In genomic region chr6:75167426-75167825, GRCh38 we compare ENCODE assay signal across 19 cellular contexts. TPM values are rescaled to one million over a fixed set of nuclear protein-coding genes. Genes with fewer than 3 reads are reported as not detected.
DNase-seq lines count a peak whose midpoint lies in the region; ATAC-seq and TF ChIP-seq lines count a peak whose summit lies in the region.
"Had no signal": no experiment of that assay in that cellular context is flagged by ENCODE, and none has a peak within 500 bp of the region (broad histone marks: within the 10 kb centered on the region; RNA-seq: fewer than 3 reads in every experiment).

No MANE protein-coding gene starts in this region.

- peak overlapping the region; percentile 15 for H3K9ac ChIP-seq in iPS-18a (ENCODE audit: low read length)
- H3K9ac ChIP-seq: BLaER1, SK-N-SH had no signal

- H3K27ac Mint-ChIP-seq in HFFc6 (peak overlapping the region; percentile 78), chondrocyte (ENCODE audit: unreplicated experiment) (peak overlapping the region; percentile 76), osteocyte (ENCODE audit: unreplicated experiment) (peak overlapping the region; percentile 78)
- no peak overlapping the region for H3K27ac Mint-ChIP-seq in activated T-cell treated with anti-CD3 and anti-CD28 coated beads, Interleukin-2, amount 50 U/mL, for 24 hours
- H3K27ac Mint-ChIP-seq: CD4-positive, alpha-beta memory T cell had no signal

- peaks cover 2% of the 10 kb centered on the region; the same call in 1 of the 2 replicates for H3K27me3 Mint-ChIP-seq in HFFc6 (ENCODE audit: insufficient read depth)
- H3K27me3 Mint-ChIP-seq in chondrocyte (ENCODE audit: low read depth) = no peaks in the 10 kb centered on the region
- no peaks in the 10 kb centered on the region for H3K27me3 Mint-ChIP-seq in osteocyte (ENCODE audit: unreplicated experiment)
- H3K27me3 Mint-ChIP-seq in activated T-cell treated with anti-CD3 and anti-CD28 coated beads, Interleukin-2, amount 50 U/mL, for 24 hours = peaks cover 23% of the 10 kb centered on the region

- H3K36me3 Mint-ChIP-seq in HFFc6 (ENCODE audit: low read depth) (peaks cover 77% of the 10 kb centered on the region), chondrocyte (ENCODE audit: low read depth) (peaks cover 69% of the 10 kb centered on the region), osteocyte (ENCODE audit: unreplicated experiment) (peaks cover 92% of the 10 kb centered on the region)
- H3K36me3 Mint-ChIP-seq in activated T-cell treated with anti-CD3 and anti-CD28 coated beads, Interleukin-2, amount 50 U/mL, for 24 hours (ENCODE audit: low read depth) = no peaks in the 10 kb centered on the region
- H3K36me3 Mint-ChIP-seq: CD4-positive, alpha-beta memory T cell had no signal

- H3K9me3 Mint-ChIP-seq in HFFc6 (no peaks in the 10 kb centered on the region), chondrocyte (ENCODE audit: low read depth) (no peaks in the 10 kb centered on the region), osteocyte (ENCODE audit: unreplicated experiment) (no peaks in the 10 kb centered on the region)
- H3K9me3 Mint-ChIP-seq in activated T-cell treated with anti-CD3 and anti-CD28 coated beads, Interleukin-2, amount 50 U/mL, for 24 hours = no peaks in the 10 kb centered on the region

- H3K27me3 ChIP-seq in iPS-18a (ENCODE audit: control insufficient read depth, insufficient read depth, low read length) = no peaks in the 10 kb centered on the region
- H3K27me3 ChIP-seq: BLaER1, MG63 had no signal

- no peak for TF ChIP-seq CTCF in HFFc6 (IDR thresholded peaks at IDR 0.05)
- TF ChIP-seq CTCF in chondrocyte (IDR thresholded peaks at IDR 0.05) = no peak
- TF ChIP-seq CTCF in osteocyte (IDR thresholded peaks at IDR 0.05) = no peak

- no peaks in the 10 kb centered on the region for H3K36me3 ChIP-seq in iPS-18a (ENCODE audit: control insufficient read depth, low read depth, low read length)
- H3K36me3 ChIP-seq: BLaER1 had no signal

- H3K9me3 ChIP-seq in iPS-18a (ENCODE audit: control insufficient read depth, low read depth, low read length) = no peaks in the 10 kb centered on the region
- H3K9me3 ChIP-seq: A549, BLaER1, MG63, SK-N-SH had no signal

- ATAC-seq in GM18868 (IDR thresholded peaks at IDR 0.05; ENCODE audit: unreplicated experiment) (no peak), GM19455 (IDR thresholded peaks at IDR 0.05; ENCODE audit: unreplicated experiment) (no peak)
- ATAC-seq: A549, GM12878 had no signal

- no peaks in the 10 kb centered on the region for H3K4me1 ChIP-seq in iPS-18a (ENCODE audit: control insufficient read depth, low read depth, low read length)
- H3K4me1 ChIP-seq: A549, BLaER1 had no signal

- no peak overlapping the region for H3K27ac ChIP-seq in iPS-18a (ENCODE audit: low read length)
- H3K27ac ChIP-seq: A549, BLaER1 had no signal

- DNase-seq in HFFc6 (no peak), chondrocyte (ENCODE audit: low spot score) (no peak), osteocyte (ENCODE audit: extremely low spot score, unreplicated experiment) (no peak), NCI-H2171 (lab: John Stamatoyannopoulos, UW) (no peak)
- DNase-seq in activated T-cell treated with anti-CD3 and anti-CD28 coated beads, Interleukin-2, amount 50 U/mL, for 24 hours = no peak
- DNase-seq: CD4-positive, alpha-beta memory T cell; EL; MG63; NCI-H1092; NCI-H2081 treated with DMSO at 0.1 percent for 48 hours; OCI-M1; SHP77; SK-N-SH had no signal

- H3K4me1 Mint-ChIP-seq in HFFc6 (ENCODE audit: low read depth) (peaks cover 67% of the 10 kb centered on the region), chondrocyte (ENCODE audit: low read depth) (peaks cover 92% of the 10 kb centered on the region), osteocyte (ENCODE audit: unreplicated experiment) (peaks cover 89% of the 10 kb centered on the region)
- H3K4me1 Mint-ChIP-seq in activated T-cell treated with anti-CD3 and anti-CD28 coated beads, Interleukin-2, amount 50 U/mL, for 24 hours (ENCODE audit: low read depth) = no peaks in the 10 kb centered on the region
- H3K4me1 Mint-ChIP-seq: CD4-positive, alpha-beta memory T cell had no signal

- no peak overlapping the region for H3K4me3 Mint-ChIP-seq in HFFc6
- no peak overlapping the region for H3K4me3 Mint-ChIP-seq in chondrocyte (ENCODE audit: unreplicated experiment)
- H3K4me3 Mint-ChIP-seq in osteocyte (ENCODE audit: unreplicated experiment) = peak overlapping the region; percentile 5
- no peak overlapping the region for H3K4me3 Mint-ChIP-seq in activated T-cell treated with anti-CD3 and anti-CD28 coated beads, Interleukin-2, amount 50 U/mL, for 24 hours
- H3K4me3 Mint-ChIP-seq: CD4-positive, alpha-beta memory T cell had no signal

- H3K4me3 ChIP-seq in iPS-18a (ENCODE audit: low read length) = no peak overlapping the region
- H3K4me3 ChIP-seq: A549, BLaER1, GM12878, MG63 had no signal

RNA-seq across cellular contexts. Expression of gene COL12A1, which starts 38.4 kb away (rescaled TPM):
- 100 to 1,000 TPM; 205 to 304 (median 227) TPM for total RNA-seq in HFFc6 (2021; fragmentation: NEBNext Ultra II Directional; extraction: Animal tissue kit (Norgen Biotek cat#: 25700))
- 1,995 to 2,753 TPM (median 2,073 TPM) in 3 replicates for total RNA-seq in chondrocyte
- total RNA-seq in osteocyte = 2,335 and 2,423 TPM in 2 replicates
- total RNA-seq: CD4-positive, alpha-beta memory T cell had no signal
